In genomic region chr4:1024882-1025552, GRCh38 we compare ENCODE assay signal across 22 cellular contexts. TPM values are rescaled to one million over a fixed set of nuclear protein-coding genes. Genes with fewer than 3 reads are reported as not detected.
DNase-seq lines count a peak whose midpoint lies in the region; ATAC-seq and TF ChIP-seq lines count a peak whose summit lies in the region.
"Had no signal": no experiment of that assay in that cellular context is flagged by ENCODE, and none has a peak within 500 bp of the region (broad histone marks: within the 10 kb centered on the region; RNA-seq: fewer than 3 reads in every experiment).

No MANE protein-coding gene starts in this region.

- no peak overlapping the region for H3K27ac ChIP-seq in PC-9
- H3K27ac ChIP-seq in adrenal gland: no peak overlapping the region
- H3K27ac ChIP-seq: BLaER1 had no signal

- H3K27me3 ChIP-seq in PC-9 (ENCODE audit: insufficient read depth, low read depth): no peaks in the 10 kb centered on the region
- no peaks in the 10 kb centered on the region for H3K27me3 ChIP-seq in adrenal gland
- H3K27me3 ChIP-seq: BLaER1 had no signal

- H3K9me3 ChIP-seq in PC-9 (ENCODE audit: insufficient read depth, low read depth) (no peaks in the 10 kb centered on the region), adrenal gland (replicated peaks in 1 of 3) (no peaks in the 10 kb centered on the region)
- H3K9me3 ChIP-seq: BLaER1, HAP-1 had no signal

- TSS peak; percentile 38 for BruUV-seq in PC-9 (replicated peaks; lab: Mats Ljungman, UMichigan)

- no peaks in the 10 kb centered on the region for H3K27me3 Mint-ChIP-seq in activated naive CD4-positive, alpha-beta T cell treated with anti-CD3 and anti-CD28 coated beads, Interleukin-2, amount 10 ng/mL, durations not matched to agents 7 days and 5 days
- H3K27me3 Mint-ChIP-seq in memory B cell: peaks cover 2% of the 10 kb centered on the region
- H3K27me3 Mint-ChIP-seq in stimulated activated memory B cell treated with anti-CD40 and anti-IgM and Interleukin-4, amounts not matched to agents 10 μg/mL and 1 μg/mL and 100 μg/mL, for 72 hours: peaks cover 8% of the 10 kb centered on the region
- H3K27me3 Mint-ChIP-seq: CD4-positive, CD25-positive, alpha-beta regulatory T cell had no signal

- no peak for DNase-seq in activated naive CD4-positive, alpha-beta T cell treated with anti-CD3 and anti-CD28 coated beads, Interleukin-2, amount 10 ng/mL, durations not matched to agents 7 days and 5 days
- no peak for DNase-seq in activated naive CD4-positive, alpha-beta T cell treated with anti-CD3 and anti-CD28 coated beads, Interleukin-2, amount 50 U/mL, for 72 hours (ENCODE audit: low spot score in 2 of 2)
- DNase-seq in PC-9: no peak
- no peak for DNase-seq in memory B cell (ENCODE audit: low spot score in 2 of 2)
- DNase-seq in adrenal gland: no peak
- DNase-seq in HT-29 (ENCODE audit: low spot score): no peak
- DNase-seq: 8988T; ACHN; CD4-positive, CD25-positive, alpha-beta regulatory T cell; Karpas-422; NCI-H1092; NCI-H1417 treated with DMSO at 0.1 percent for 48 hours; NCI-H1694 treated with DMSO at 0.1 percent for 48 hours; NCI-H2081; NCI-H2227 treated with DMSO at 0.1 percent for 48 hours; NCI-H526 treated with DMSO at 0.1 percent for 48 hours; SHP77 treated with DMSO at 0.1 percent for 48 hours had no signal

- H3K9me3 Mint-ChIP-seq in activated naive CD4-positive, alpha-beta T cell treated with anti-CD3 and anti-CD28 coated beads, Interleukin-2, amount 10 ng/mL, durations not matched to agents 7 days and 5 days: peaks cover 1% of the 10 kb centered on the region
- no peaks in the 10 kb centered on the region for H3K9me3 Mint-ChIP-seq in activated naive CD4-positive, alpha-beta T cell treated with anti-CD3 and anti-CD28 coated beads, Interleukin-2, amount 50 U/mL, for 72 hours
- no peaks in the 10 kb centered on the region for H3K9me3 Mint-ChIP-seq in memory B cell
- no peaks in the 10 kb centered on the region for H3K9me3 Mint-ChIP-seq in stimulated activated memory B cell treated with anti-CD40 and anti-IgM and Interleukin-4, amounts not matched to agents 10 μg/mL and 1 μg/mL and 100 μg/mL, for 72 hours
- H3K9me3 Mint-ChIP-seq: CD4-positive, CD25-positive, alpha-beta regulatory T cell; GM23338 had no signal

- TF ChIP-seq POLR2A in adrenal gland (IDR thresholded peaks at IDR 0.05): no peak

- H3K4me2 ChIP-seq in PC-9: no peak overlapping the region
- H3K4me2 ChIP-seq: GM23338 had no signal

- intact Hi-C loops in PC-9 (cut with micrococcal nuclease; ENCODE audit: unreplicated experiment) (no loop called here), adrenal gland (cut with DNase I) (no loop called here)

- no peak for ATAC-seq in activated naive CD4-positive, alpha-beta T cell treated with anti-CD3 and anti-CD28 coated beads, Interleukin-2, amount 50 U/mL, for 72 hours
- ATAC-seq in memory B cell (ENCODE audit: low read depth) (no peak), HG03159 (IDR thresholded peaks at IDR 0.05; ENCODE audit: unreplicated experiment) (no peak)
- ATAC-seq in stimulated activated memory B cell treated with anti-CD40 and anti-IgM and Interleukin-4, amounts not matched to agents 10 μg/mL and 1 μg/mL and 100 μg/mL, for 72 hours: no peak
- ATAC-seq: GM23338 had no signal

- H3F3A ChIP-seq in PC-9 (ENCODE audit: insufficient read depth, low read depth): peaks cover 20% of the 10 kb centered on the region; the same call in 1 of the 2 replicates

- peaks cover 7% of the 10 kb centered on the region for H3K36me3 Mint-ChIP-seq in activated naive CD4-positive, alpha-beta T cell treated with anti-CD3 and anti-CD28 coated beads, Interleukin-2, amount 10 ng/mL, durations not matched to agents 7 days and 5 days
- peaks cover 0 to 6% of the 10 kb centered on the region in 2 donors for H3K36me3 Mint-ChIP-seq in activated naive CD4-positive, alpha-beta T cell treated with anti-CD3 and anti-CD28 coated beads, Interleukin-2, amount 50 U/mL, for 72 hours
- H3K36me3 Mint-ChIP-seq in memory B cell: peaks cover 4% of the 10 kb centered on the region
- H3K36me3 Mint-ChIP-seq in stimulated activated memory B cell treated with anti-CD40 and anti-IgM and Interleukin-4, amounts not matched to agents 10 μg/mL and 1 μg/mL and 100 μg/mL, for 72 hours: peaks cover 10% of the 10 kb centered on the region

- no peak overlapping the region for H3K4me3 ChIP-seq in PC-9
- H3K4me3 ChIP-seq in adrenal gland: no peak overlapping the region
- H3K4me3 ChIP-seq: BLaER1, GM23338, HAP-1 had no signal

- peak overlapping the region; percentile 55 for H3K27ac Mint-ChIP-seq in activated naive CD4-positive, alpha-beta T cell treated with anti-CD3 and anti-CD28 coated beads, Interleukin-2, amount 10 ng/mL, durations not matched to agents 7 days and 5 days
- H3K27ac Mint-ChIP-seq in activated naive CD4-positive, alpha-beta T cell treated with anti-CD3 and anti-CD28 coated beads, Interleukin-2, amount 50 U/mL, for 72 hours: peak overlapping the region in 1 of 2 donors; percentile 44
- peak overlapping the region; percentile 66 for H3K27ac Mint-ChIP-seq in memory B cell
- H3K27ac Mint-ChIP-seq in stimulated activated memory B cell treated with anti-CD40 and anti-IgM and Interleukin-4, amounts not matched to agents 10 μg/mL and 1 μg/mL and 100 μg/mL, for 72 hours: peak overlapping the region; percentile 40
- H3K27ac Mint-ChIP-seq: GM23338 had no signal

- H4K20me1 ChIP-seq in PC-9 (ENCODE audit: insufficient read depth): peaks cover 7% of the 10 kb centered on the region; the same call in 1 of the 2 replicates

- H3K79me2 ChIP-seq in PC-9 (ENCODE audit: low read depth): no peaks in the 10 kb centered on the region

- POLR2A ChIA-PET in PC-9 (lab: Charles Lee; ENCODE audit: unreplicated experiment): no interaction called here

- peaks cover 8% of the 10 kb centered on the region for H3K4me1 Mint-ChIP-seq in activated naive CD4-positive, alpha-beta T cell treated with anti-CD3 and anti-CD28 coated beads, Interleukin-2, amount 10 ng/mL, durations not matched to agents 7 days and 5 days
- peaks cover 17% of the 10 kb centered on the region for H3K4me1 Mint-ChIP-seq in memory B cell
- peaks cover 30% of the 10 kb centered on the region for H3K4me1 Mint-ChIP-seq in stimulated activated memory B cell treated with anti-CD40 and anti-IgM and Interleukin-4, amounts not matched to agents 10 μg/mL and 1 μg/mL and 100 μg/mL, for 72 hours

- H3K36me3 ChIP-seq in PC-9 (ENCODE audit: low read depth) (no peaks in the 10 kb centered on the region), adrenal gland (replicated peaks in 1 of 2) (peaks cover 0 to 13% of the 10 kb centered on the region in 2 donors)

- H3K4me1 ChIP-seq in PC-9 (replicated peaks; ENCODE audit: insufficient read depth): no peaks in the 10 kb centered on the region
- H3K4me1 ChIP-seq in adrenal gland (replicated peaks in 1 of 2): peaks cover 2 to 8% of the 10 kb centered on the region in 2 donors
- H3K4me1 ChIP-seq: HAP-1 had no signal

- WGBS in adrenal gland, 4 donors: 88 to 95% (median 90%) methylated on average over 14 to 33 of the region's 33 CpGs

- TF ChIP-seq CTCF in PC-9 (conservative IDR thresholded peaks at IDR 0.05) (no peak), adrenal gland (IDR thresholded peaks at IDR 0.05) (no peak)

- CTCF ChIA-PET in activated naive CD4-positive, alpha-beta T cell treated with anti-CD3 and anti-CD28 coated beads, Interleukin-2, amount 10 ng/mL, durations not matched to agents 7 days and 5 days (lab: Charles Lee): no interaction called here
- CTCF ChIA-PET in PC-9 (lab: Charles Lee): no interaction called here

- no peak overlapping the region for H2AFZ ChIP-seq in PC-9
- H2AFZ ChIP-seq: GM23338 had no signal

- no peak overlapping the region for H3K4me3 Mint-ChIP-seq in activated naive CD4-positive, alpha-beta T cell treated with anti-CD3 and anti-CD28 coated beads, Interleukin-2, amount 10 ng/mL, durations not matched to agents 7 days and 5 days
- H3K4me3 Mint-ChIP-seq in memory B cell: peak overlapping the region; percentile 17
- H3K4me3 Mint-ChIP-seq in stimulated activated memory B cell treated with anti-CD40 and anti-IgM and Interleukin-4, amounts not matched to agents 10 μg/mL and 1 μg/mL and 100 μg/mL, for 72 hours: no peak overlapping the region
- H3K4me3 Mint-ChIP-seq: GM23338 had no signal

- no peaks in the 10 kb centered on the region for H3K9me2 ChIP-seq in PC-9 (ENCODE audit: insufficient read depth)

RNA-seq across cellular contexts. Expression of gene FGFRL1, which starts 13.6 kb away (rescaled TPM):
- total RNA-seq in activated naive CD4-positive, alpha-beta T cell treated with anti-CD3 and anti-CD28 coated beads, Interleukin-2, amount 50 U/mL, for 72 hours: 10 to 100 TPM; 10.3 to 27.6 TPM
- total RNA-seq in PC-9 (2021): 59.5 and 61.6 TPM in 2 replicates
- 100 to 1,000 TPM in 3 of 8 donors, 10 to 100 TPM in 5; 45.9 to 274 (median 85.1) TPM for total RNA-seq in adrenal gland
- polyA plus RNA-seq in adrenal gland: 10 to 100 TPM; 24.4 to 75.5 (median 25.3) TPM
- total RNA-seq in HT-29 (2014; rRNA removed; shearing (Covaris generic)): 74.9 and 76.9 TPM in 2 replicates

RNA-seq across cellular contexts. Expression of gene SLC26A1, which starts 31.8 kb away (rescaled TPM):
- not detected for total RNA-seq in activated naive CD4-positive, alpha-beta T cell treated with anti-CD3 and anti-CD28 coated beads, Interleukin-2, amount 50 U/mL, for 72 hours
- total RNA-seq in PC-9 (2021) (0.53 and 1.3 TPM in 2 replicates), adrenal gland (10 to 100 TPM in 1 of 8 donors, 1 to 10 TPM in 5, under 1 TPM in 2; 0.85 to 55.0 (median 3.1) TPM)
- 10 to 100 TPM in 1 of 3 donors, 1 to 10 TPM in 2; 2.5 to 11.6 (median 3.7) TPM for polyA plus RNA-seq in adrenal gland
- total RNA-seq in HT-29 (2014; rRNA removed; shearing (Covaris generic)): 5.8 and 6.2 TPM in 2 replicates

RNA-seq across cellular contexts. Expression of gene IDUA, which starts 38.2 kb away (rescaled TPM):
- total RNA-seq in activated naive CD4-positive, alpha-beta T cell treated with anti-CD3 and anti-CD28 coated beads, Interleukin-2, amount 50 U/mL, for 72 hours: 10 to 100 TPM in 1 of 2 donors, 1 to 10 TPM in 1; 8.5 to 23.3 TPM
- total RNA-seq in PC-9 (2021): 46.6 and 74.7 TPM in 2 replicates
- 10 to 100 TPM; 16.7 to 78.4 (median 31.2) TPM for total RNA-seq in adrenal gland
- 100 to 1,000 TPM in 1 of 3 donors, 10 to 100 TPM in 1, 1 to 10 TPM in 1; 1.6 to 109 (median 90.6) TPM for polyA plus RNA-seq in adrenal gland
- total RNA-seq in HT-29 (2014; rRNA removed; shearing (Covaris generic)): 39.7 and 53.5 TPM in 2 replicates

RNA-seq across cellular contexts. Expression of gene DGKQ, which starts 51.6 kb away (rescaled TPM):
- 1 to 10 TPM; 7.8 to 7.9 TPM for total RNA-seq in activated naive CD4-positive, alpha-beta T cell treated with anti-CD3 and anti-CD28 coated beads, Interleukin-2, amount 50 U/mL, for 72 hours
- total RNA-seq in PC-9 (2021): 11.5 and 16.9 TPM in 2 replicates
- total RNA-seq in adrenal gland: 10 to 100 TPM in 6 of 8 donors, 1 to 10 TPM in 2; 8.1 to 16.5 (median 13.2) TPM
- 10 to 100 TPM in 2 of 3 donors, under 1 TPM in 1; 0.55 to 13.8 (median 11.8) TPM for polyA plus RNA-seq in adrenal gland
- total RNA-seq in HT-29 (2014; rRNA removed; shearing (Covaris generic)): 46.7 and 50.5 TPM in 2 replicates
